ENCODE assay signal across 1 cellular context in the genomic region with DNA sequence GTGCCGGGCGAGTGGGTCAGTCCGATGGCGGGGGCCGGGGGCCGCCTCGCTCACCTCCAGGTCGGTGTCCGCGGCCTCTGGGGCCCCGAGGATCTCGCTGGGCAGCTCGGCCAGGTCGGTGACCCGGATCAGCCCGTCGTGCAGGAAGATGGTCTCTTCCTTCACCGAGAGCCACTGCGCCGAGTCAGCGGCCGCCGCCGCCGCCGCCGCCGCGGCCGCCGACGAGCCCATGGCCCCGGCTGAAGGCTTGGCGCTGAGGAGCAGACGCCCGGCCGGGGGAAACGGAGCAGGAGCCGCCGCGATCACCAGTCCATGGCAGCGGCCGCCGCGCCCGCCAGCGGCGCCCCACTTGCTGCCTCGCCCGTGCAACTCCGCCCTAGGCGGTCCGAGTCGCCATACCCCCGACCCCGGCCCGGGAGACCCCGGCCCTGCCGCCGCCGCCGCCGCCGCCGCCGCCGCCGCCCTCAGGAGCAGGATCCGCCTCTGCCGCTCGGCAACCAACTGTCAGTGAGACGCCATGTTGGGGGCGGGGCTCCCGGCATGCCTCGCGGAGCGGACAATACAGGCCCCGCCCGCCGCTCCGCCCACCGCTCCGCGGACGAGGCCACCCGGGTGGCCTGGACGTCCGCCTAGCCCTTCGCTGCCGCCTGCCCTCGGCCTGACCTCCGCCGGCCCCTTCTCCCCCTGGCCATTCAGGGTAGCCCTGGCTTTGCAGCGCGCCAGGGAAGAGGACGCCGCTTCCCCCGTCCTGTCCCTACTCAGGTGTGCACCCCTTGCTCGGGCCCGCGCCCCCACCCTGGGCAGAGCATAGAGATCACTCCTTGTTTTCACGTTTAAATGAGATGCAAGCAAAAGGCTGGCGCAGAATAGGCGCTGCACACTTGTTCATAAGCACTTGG.
TF ChIP-seq lines count a peak whose summit lies in the region.

A gene with protein sequence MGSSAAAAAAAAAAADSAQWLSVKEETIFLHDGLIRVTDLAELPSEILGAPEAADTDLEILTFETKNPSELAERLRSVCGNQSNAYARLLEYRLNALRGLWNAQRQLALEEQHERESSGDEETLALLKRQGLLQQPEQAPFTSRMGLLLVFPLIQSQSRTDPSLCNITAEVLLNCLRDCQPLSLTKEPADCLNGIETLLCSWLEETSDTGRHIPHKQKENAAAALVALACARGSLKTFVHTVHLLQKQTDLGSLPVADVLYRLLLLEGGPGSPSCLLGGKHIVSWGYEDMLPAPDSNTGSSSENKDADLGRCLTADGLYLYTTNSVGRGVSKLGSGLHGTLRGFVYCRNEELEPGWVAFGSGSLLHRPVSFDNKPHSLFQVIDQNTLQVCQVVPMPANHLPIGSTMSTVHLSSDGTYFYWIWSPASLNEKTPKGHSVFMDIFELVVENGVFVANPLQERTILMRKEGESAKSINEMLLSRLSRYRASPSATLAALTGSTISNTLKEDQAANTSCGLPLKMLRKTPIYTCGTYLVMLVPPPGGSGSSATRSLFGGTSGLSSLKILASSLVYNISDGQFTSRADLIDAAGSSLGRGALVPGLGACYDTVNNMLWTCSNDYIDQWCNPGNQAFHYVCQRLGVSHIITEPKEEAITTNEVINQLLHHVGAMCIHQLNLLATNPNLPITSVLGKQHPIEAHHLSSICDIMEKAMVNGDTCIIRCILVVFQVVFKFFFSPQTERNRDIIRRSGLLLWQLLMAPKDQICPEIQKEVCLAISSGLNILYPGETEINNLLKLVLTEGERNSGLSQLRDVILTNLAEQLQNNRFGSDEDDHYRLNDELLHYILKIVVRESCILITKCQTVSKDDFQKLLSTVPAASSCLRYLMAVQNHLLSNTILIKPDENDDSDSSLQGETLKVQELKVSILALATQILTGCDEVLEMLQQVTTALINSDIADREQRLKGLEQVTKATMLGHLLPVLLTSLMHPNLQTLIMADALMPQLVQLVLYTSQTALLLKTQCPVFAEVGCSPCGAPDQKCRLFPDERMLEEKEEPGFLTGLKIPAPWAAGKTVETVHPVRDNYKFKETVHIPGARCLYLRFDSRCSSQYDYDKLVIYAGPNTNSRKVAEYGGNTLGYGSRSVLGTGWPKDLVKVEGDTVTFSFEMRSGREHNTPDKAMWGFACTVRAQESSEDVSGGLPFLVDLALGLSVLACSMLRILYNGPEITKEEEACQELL (N-terminal part only) (minus strand): TSS at position 534 of the 899 bp plus-strand sequence. CDS start 303 bp downstream, at position 231.

TF ChIP-seq in K562, 482 proteins besides CTCF, POLR2A, EP300 and RAD21 (continued from another document and continues in another):
- TF ChIP-seq, protein P1, sequence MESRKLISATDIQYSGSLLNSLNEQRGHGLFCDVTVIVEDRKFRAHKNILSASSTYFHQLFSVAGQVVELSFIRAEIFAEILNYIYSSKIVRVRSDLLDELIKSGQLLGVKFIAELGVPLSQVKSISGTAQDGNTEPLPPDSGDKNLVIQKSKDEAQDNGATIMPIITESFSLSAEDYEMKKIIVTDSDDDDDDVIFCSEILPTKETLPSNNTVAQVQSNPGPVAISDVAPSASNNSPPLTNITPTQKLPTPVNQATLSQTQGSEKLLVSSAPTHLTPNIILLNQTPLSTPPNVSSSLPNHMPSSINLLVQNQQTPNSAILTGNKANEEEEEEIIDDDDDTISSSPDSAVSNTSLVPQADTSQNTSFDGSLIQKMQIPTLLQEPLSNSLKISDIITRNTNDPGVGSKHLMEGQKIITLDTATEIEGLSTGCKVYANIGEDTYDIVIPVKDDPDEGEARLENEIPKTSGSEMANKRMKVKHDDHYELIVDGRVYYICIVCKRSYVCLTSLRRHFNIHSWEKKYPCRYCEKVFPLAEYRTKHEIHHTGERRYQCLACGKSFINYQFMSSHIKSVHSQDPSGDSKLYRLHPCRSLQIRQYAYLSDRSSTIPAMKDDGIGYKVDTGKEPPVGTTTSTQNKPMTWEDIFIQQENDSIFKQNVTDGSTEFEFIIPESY (CRISPR knock-in tag; IDR thresholded peaks at IDR 0.05), result 0 out of 2 replicates have a peak, but pooled peaks have one; percentile 8
- no peak for TF ChIP-seq ZNF589 (CRISPR knock-in tag; IDR thresholded peaks at IDR 0.05; ENCODE audit: low read depth)
- no peak for TF ChIP-seq NCOA1 (IDR thresholded peaks at IDR 0.05; ENCODE audit: low read depth)
- 0 out of 4 replicates have a peak, but pooled peaks of 1 of the 2 experiments have one; percentile 23 for TF ChIP-seq RCOR1 (IDR thresholded peaks at IDR 0.05; ENCODE audit: borderline replicate concordance in 1 of 2, low read depth in 2 of 2, low read length in 2 of 2)
- TF ChIP-seq, protein P2, sequence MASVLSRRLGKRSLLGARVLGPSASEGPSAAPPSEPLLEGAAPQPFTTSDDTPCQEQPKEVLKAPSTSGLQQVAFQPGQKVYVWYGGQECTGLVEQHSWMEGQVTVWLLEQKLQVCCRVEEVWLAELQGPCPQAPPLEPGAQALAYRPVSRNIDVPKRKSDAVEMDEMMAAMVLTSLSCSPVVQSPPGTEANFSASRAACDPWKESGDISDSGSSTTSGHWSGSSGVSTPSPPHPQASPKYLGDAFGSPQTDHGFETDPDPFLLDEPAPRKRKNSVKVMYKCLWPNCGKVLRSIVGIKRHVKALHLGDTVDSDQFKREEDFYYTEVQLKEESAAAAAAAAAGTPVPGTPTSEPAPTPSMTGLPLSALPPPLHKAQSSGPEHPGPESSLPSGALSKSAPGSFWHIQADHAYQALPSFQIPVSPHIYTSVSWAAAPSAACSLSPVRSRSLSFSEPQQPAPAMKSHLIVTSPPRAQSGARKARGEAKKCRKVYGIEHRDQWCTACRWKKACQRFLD (CRISPR knock-in tag; IDR thresholded peaks at IDR 0.05), result no peak
- TF ChIP-seq, protein P3, sequence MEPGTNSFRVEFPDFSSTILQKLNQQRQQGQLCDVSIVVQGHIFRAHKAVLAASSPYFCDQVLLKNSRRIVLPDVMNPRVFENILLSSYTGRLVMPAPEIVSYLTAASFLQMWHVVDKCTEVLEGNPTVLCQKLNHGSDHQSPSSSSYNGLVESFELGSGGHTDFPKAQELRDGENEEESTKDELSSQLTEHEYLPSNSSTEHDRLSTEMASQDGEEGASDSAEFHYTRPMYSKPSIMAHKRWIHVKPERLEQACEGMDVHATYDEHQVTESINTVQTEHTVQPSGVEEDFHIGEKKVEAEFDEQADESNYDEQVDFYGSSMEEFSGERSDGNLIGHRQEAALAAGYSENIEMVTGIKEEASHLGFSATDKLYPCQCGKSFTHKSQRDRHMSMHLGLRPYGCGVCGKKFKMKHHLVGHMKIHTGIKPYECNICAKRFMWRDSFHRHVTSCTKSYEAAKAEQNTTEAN (CRISPR knock-in tag; IDR thresholded peaks at IDR 0.05), result no peak
- TF ChIP-seq FOXK2 (conservative IDR thresholded peaks at IDR 0.05 in 1 of 2, IDR thresholded peaks at IDR 0.05 in 1 of 2; ENCODE audit: low read depth in 2 of 2), result peak; percentile 69 to 73
- peak; percentile 93 for TF ChIP-seq RBFOX2 (IDR thresholded peaks at IDR 0.05; ENCODE audit: low read depth, low read length)
- TF ChIP-seq CHD2 (IDR thresholded peaks at IDR 0.05; ENCODE audit: low read depth, low read length), result no peak
- no peak for TF ChIP-seq ZNF76 (CRISPR knock-in tag; IDR thresholded peaks at IDR 0.05; ENCODE audit: borderline replicate concordance)
- TF ChIP-seq ERF (CRISPR knock-in tag; IDR thresholded peaks at IDR 0.05), result 0 out of 2 replicates have a peak, but pooled peaks have one; percentile 41
- peak; percentile 67 for TF ChIP-seq CXXC5 (CRISPR knock-in tag; IDR thresholded peaks at IDR 0.05)
- peak; percentile 59; the same call in 1 of the 2 replicates for TF ChIP-seq CTBP1 (IDR thresholded peaks at IDR 0.05; ENCODE audit: borderline replicate concordance)
- no peak for TF ChIP-seq RAD51 (IDR thresholded peaks at IDR 0.05; ENCODE audit: borderline replicate concordance, low read depth)
- no peak for TF ChIP-seq PCBP2 (IDR thresholded peaks at IDR 0.05; ENCODE audit: low read depth, low read length, poor library complexity, severe bottlenecking)
- TF ChIP-seq KDM5B (IDR thresholded peaks at IDR 0.05; ENCODE audit: insufficient replicate concordance, low read depth, low read length), result peak; percentile 98
- no peak for TF ChIP-seq RBM34 (IDR thresholded peaks at IDR 0.05; ENCODE audit: borderline replicate concordance, insufficient read depth, low read length)
- no peak for TF ChIP-seq PHF21A (IDR thresholded peaks at IDR 0.05; ENCODE audit: borderline replicate concordance, low read depth)
- TF ChIP-seq FOS (IDR thresholded peaks at IDR 0.05; ENCODE audit: extremely low read depth, insufficient read length), result no peak
- no peak for TF ChIP-seq XRCC5 (IDR thresholded peaks at IDR 0.05; ENCODE audit: low read depth, low read length)
- no peak for TF ChIP-seq RHOXF2B (CRISPR knock-in tag; conservative IDR thresholded peaks at IDR 0.05)
- no peak for TF ChIP-seq ZNF212 (CRISPR knock-in tag; IDR thresholded peaks at IDR 0.05)
- no peak for TF ChIP-seq SAP30 (IDR thresholded peaks at IDR 0.05; ENCODE audit: borderline replicate concordance, insufficient read depth, low read depth, low read length, poor library complexity, severe bottlenecking)
- TF ChIP-seq TOE1 (IDR thresholded peaks at IDR 0.05; ENCODE audit: borderline replicate concordance), result no peak
- TF ChIP-seq TOE1 (CRISPR knock-in tag; IDR thresholded peaks at IDR 0.05; ENCODE audit: borderline replicate concordance, low read depth), result no peak
- no peak for TF ChIP-seq ZNF75A (CRISPR knock-in tag; IDR thresholded peaks at IDR 0.05)
- TF ChIP-seq ZKSCAN8 (CRISPR knock-in tag; IDR thresholded peaks at IDR 0.05), result no peak
- TF ChIP-seq TAF7 (tag; IDR thresholded peaks at IDR 0.05), result peak; percentile 63
- TF ChIP-seq, protein P4, sequence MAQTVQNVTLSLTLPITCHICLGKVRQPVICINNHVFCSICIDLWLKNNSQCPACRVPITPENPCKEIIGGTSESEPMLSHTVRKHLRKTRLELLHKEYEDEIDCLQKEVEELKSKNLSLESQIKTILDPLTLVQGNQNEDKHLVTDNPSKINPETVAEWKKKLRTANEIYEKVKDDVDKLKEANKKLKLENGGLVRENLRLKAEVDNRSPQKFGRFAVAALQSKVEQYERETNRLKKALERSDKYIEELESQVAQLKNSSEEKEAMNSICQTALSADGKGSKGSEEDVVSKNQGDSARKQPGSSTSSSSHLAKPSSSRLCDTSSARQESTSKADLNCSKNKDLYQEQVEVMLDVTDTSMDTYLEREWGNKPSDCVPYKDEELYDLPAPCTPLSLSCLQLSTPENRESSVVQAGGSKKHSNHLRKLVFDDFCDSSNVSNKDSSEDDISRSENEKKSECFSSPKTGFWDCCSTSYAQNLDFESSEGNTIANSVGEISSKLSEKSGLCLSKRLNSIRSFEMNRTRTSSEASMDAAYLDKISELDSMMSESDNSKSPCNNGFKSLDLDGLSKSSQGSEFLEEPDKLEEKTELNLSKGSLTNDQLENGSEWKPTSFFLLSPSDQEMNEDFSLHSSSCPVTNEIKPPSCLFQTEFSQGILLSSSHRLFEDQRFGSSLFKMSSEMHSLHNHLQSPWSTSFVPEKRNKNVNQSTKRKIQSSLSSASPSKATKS (CRISPR knock-in tag; IDR thresholded peaks at IDR 0.05), result no peak
- TF ChIP-seq, protein P5, sequence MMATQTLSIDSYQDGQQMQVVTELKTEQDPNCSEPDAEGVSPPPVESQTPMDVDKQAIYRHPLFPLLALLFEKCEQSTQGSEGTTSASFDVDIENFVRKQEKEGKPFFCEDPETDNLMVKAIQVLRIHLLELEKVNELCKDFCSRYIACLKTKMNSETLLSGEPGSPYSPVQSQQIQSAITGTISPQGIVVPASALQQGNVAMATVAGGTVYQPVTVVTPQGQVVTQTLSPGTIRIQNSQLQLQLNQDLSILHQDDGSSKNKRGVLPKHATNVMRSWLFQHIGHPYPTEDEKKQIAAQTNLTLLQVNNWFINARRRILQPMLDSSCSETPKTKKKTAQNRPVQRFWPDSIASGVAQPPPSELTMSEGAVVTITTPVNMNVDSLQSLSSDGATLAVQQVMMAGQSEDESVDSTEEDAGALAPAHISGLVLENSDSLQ (IDR thresholded peaks at IDR 0.05), result peak; percentile 47; the same call in 1 of the 2 replicates
- TF ChIP-seq CCNT2 (IDR thresholded peaks at IDR 0.05; ENCODE audit: borderline replicate concordance, extremely low read depth, insufficient read length, low read depth, low read length), result peak; percentile 89
- no peak for TF ChIP-seq BCL6 (CRISPR knock-in tag; IDR thresholded peaks at IDR 0.05)
- no peak for TF ChIP-seq ZNF695 (CRISPR knock-in tag; IDR thresholded peaks at IDR 0.05)
- no peak for TF ChIP-seq MIER1 (IDR thresholded peaks at IDR 0.05; ENCODE audit: low read depth)
- TF ChIP-seq HDAC8 (tag; IDR thresholded peaks at IDR 0.05), result no peak
- TF ChIP-seq ESRRB (CRISPR knock-in tag; IDR thresholded peaks at IDR 0.05; ENCODE audit: borderline replicate concordance), result no peak
- TF ChIP-seq, protein P6, sequence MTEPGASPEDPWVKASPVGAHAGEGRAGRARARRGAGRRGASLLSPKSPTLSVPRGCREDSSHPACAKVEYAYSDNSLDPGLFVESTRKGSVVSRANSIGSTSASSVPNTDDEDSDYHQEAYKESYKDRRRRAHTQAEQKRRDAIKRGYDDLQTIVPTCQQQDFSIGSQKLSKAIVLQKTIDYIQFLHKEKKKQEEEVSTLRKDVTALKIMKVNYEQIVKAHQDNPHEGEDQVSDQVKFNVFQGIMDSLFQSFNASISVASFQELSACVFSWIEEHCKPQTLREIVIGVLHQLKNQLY (CRISPR knock-in tag; conservative IDR thresholded peaks at IDR 0.05), result no peak
- TF ChIP-seq ZKSCAN1 (IDR thresholded peaks at IDR 0.05; ENCODE audit: low read depth, low read length), result no peak
- TF ChIP-seq, protein P7, sequence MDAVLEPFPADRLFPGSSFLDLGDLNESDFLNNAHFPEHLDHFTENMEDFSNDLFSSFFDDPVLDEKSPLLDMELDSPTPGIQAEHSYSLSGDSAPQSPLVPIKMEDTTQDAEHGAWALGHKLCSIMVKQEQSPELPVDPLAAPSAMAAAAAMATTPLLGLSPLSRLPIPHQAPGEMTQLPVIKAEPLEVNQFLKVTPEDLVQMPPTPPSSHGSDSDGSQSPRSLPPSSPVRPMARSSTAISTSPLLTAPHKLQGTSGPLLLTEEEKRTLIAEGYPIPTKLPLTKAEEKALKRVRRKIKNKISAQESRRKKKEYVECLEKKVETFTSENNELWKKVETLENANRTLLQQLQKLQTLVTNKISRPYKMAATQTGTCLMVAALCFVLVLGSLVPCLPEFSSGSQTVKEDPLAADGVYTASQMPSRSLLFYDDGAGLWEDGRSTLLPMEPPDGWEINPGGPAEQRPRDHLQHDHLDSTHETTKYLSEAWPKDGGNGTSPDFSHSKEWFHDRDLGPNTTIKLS (IDR thresholded peaks at IDR 0.05; ENCODE audit: borderline replicate concordance, low read depth), result no peak
- TF ChIP-seq TCF7L2 (IDR thresholded peaks at IDR 0.05; ENCODE audit: low read depth, low read length), result no peak
- TF ChIP-seq CHCHD3 (CRISPR knock-in tag; IDR thresholded peaks at IDR 0.05), result no peak
- TF ChIP-seq IFI16 (CRISPR knock-in tag; IDR thresholded peaks at IDR 0.05), result no peak
- TF ChIP-seq L3MBTL2 (IDR thresholded peaks at IDR 0.05), result peak; percentile 39; the same call in 1 of the 2 replicates
- no peak for TF ChIP-seq PYGO2 (tag; IDR thresholded peaks at IDR 0.05)
- peak; percentile 71 for TF ChIP-seq ESRRA (IDR thresholded peaks at IDR 0.05; ENCODE audit: borderline replicate concordance, low read depth)
- TF ChIP-seq POLR3A (IDR thresholded peaks at IDR 0.05; ENCODE audit: borderline replicate concordance, extremely low read depth, insufficient read depth, insufficient read length), result no peak
- no peak for TF ChIP-seq HEY1 (CRISPR knock-in tag; IDR thresholded peaks at IDR 0.05; ENCODE audit: borderline replicate concordance)
